11 cellular contexts compared by ENCODE assay signal in the genomic region with DNA sequence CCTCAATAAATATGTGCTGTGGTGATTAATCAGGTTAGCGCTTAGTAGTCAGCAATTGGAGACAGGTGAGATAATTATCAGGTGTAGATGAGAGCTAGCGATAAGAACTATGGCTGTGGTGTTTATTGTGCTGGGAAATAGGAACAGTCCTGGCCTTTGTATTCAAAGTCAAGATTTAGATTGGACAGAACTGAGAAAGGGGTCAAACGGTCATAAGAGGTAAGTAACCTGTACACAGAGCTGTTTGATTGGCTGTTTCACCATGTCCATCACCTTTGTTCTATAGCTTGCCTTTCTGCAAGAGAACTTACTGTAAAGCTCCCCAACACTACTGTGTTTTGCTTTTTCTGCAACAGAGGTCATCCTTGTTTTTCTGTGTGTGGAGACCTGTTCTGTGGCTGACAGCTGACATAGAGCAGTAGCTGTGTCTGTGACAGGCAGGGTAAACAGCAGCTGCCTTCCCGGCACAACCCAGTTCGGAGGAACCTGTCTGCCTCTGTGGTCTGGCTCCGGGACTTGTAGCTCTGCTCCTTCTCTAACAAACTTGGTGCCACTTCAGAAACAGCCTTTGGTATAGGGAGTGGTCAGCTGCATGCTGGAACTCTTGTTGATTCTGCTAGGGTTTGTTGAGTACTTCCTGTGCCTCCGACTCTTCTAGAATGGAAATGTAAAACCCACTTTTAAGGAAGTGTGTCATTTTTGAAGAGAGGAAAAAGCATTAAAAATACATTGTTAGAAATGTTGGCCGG. TPM values are rescaled to one million over a fixed set of nuclear protein-coding genes. Genes with fewer than 3 reads are reported as not detected.
DNase-seq lines count a peak whose midpoint lies in the region; ATAC-seq and TF ChIP-seq lines count a peak whose summit lies in the region.
"Had no signal": no experiment of that assay in that cellular context is flagged by ENCODE, and none has a peak within 500 bp of the region (broad histone marks: within the 10 kb centered on the region; RNA-seq: fewer than 3 reads in every experiment).

No MANE protein-coding gene starts in this region.

- peaks cover 0 to 2% of the 10 kb centered on the region in 2 donors for H3K36me3 Mint-ChIP-seq in activated T-cell treated with anti-CD3 and anti-CD28 coated beads, Interleukin-2, amount 50 U/mL, for 72 hours (ENCODE audit: insufficient read depth in 2 of 2)

- TF ChIP-seq CTCF in lung (IDR thresholded peaks at IDR 0.05; ENCODE audit: control extremely low read depth, extremely low read depth) (no peak), testis (IDR thresholded peaks at IDR 0.05) (no peak)

- H3K9me3 ChIP-seq in lung (ENCODE audit: control insufficient read depth in 2 of 2, insufficient read depth in 1 of 2, low read length in 1 of 2) (no peaks in the 10 kb centered on the region), subcutaneous abdominal adipose tissue (ENCODE audit: control insufficient read depth in 5 of 5, low read length in 5 of 5) (no peaks in the 10 kb centered on the region), testis (no peaks in the 10 kb centered on the region)
- H3K9me3 ChIP-seq: thoracic aorta had no signal

- no peak overlapping the region for H3K4me3 ChIP-seq in lung
- H3K4me3 ChIP-seq in subcutaneous abdominal adipose tissue (ENCODE audit: low read depth in 1 of 5, low read length in 5 of 5), result no peak overlapping the region
- H3K4me3 ChIP-seq in testis, result no peak overlapping the region
- H3K4me3 ChIP-seq: SK-N-MC, thoracic aorta had no signal

- H3K36me3 ChIP-seq in lung (ENCODE audit: control insufficient read depth in 2 of 2, insufficient read depth in 2 of 2, low read length in 2 of 2), result peaks cover 0 to 4% of the 10 kb centered on the region in 2 donors
- H3K36me3 ChIP-seq in subcutaneous abdominal adipose tissue (ENCODE audit: control insufficient read depth in 5 of 5, insufficient read depth in 5 of 5, low read length in 5 of 5), result peaks cover 3 to 9% (median 4%) of the 10 kb centered on the region in 5 donors
- H3K36me3 ChIP-seq in testis (ENCODE audit: low read depth, missing control alignments), result no peaks in the 10 kb centered on the region
- H3K36me3 ChIP-seq: thoracic aorta had no signal

- peak overlapping the region; percentile 95 for H3K27ac Mint-ChIP-seq in activated T-cell treated with anti-CD3 and anti-CD28 coated beads, Interleukin-2, amount 50 U/mL, for 72 hours

- 50 to 52% methylated on average over 8 of the region's 8 CpGs for WGBS in lung, 2 donors
- 82 to 83% methylated on average over 8 of the region's 8 CpGs for WGBS in testis, 2 donors

- peak; percentile 82 to 85 for ATAC-seq in activated T-cell treated with anti-CD3 and anti-CD28 coated beads, Interleukin-2, amount 50 U/mL, for 72 hours (replicated peaks in 1 of 2)
- ATAC-seq in lung (ENCODE audit: insufficient read depth, low FRiP score), result peak; percentile 79

- no peaks in the 10 kb centered on the region for H3K27me3 ChIP-seq in lung (ENCODE audit: control insufficient read depth, insufficient read depth)
- H3K27me3 ChIP-seq in subcutaneous abdominal adipose tissue (ENCODE audit: control insufficient read depth in 5 of 5, insufficient read depth in 4 of 5, low read length in 5 of 5), result no peaks in the 10 kb centered on the region
- H3K27me3 ChIP-seq in testis, result no peaks in the 10 kb centered on the region

- no peaks in the 10 kb centered on the region for H3K9me3 Mint-ChIP-seq in activated T-cell treated with anti-CD3 and anti-CD28 coated beads, Interleukin-2, amount 50 U/mL, for 72 hours

- no peak for TF ChIP-seq POLR2A in testis (IDR thresholded peaks at IDR 0.05)

- peaks cover 54% of the 10 kb centered on the region for H3K4me1 Mint-ChIP-seq in activated T-cell treated with anti-CD3 and anti-CD28 coated beads, Interleukin-2, amount 50 U/mL, for 72 hours (ENCODE audit: low read depth)

- no peaks in the 10 kb centered on the region for H3K4me1 ChIP-seq in lung (ENCODE audit: control insufficient read depth in 2 of 2, insufficient read depth in 2 of 2, low read length in 2 of 2)
- H3K4me1 ChIP-seq in subcutaneous abdominal adipose tissue (ENCODE audit: control insufficient read depth in 5 of 5, insufficient read depth in 5 of 5, low read length in 5 of 5), result peaks cover 0 to 9% (median 6%) of the 10 kb centered on the region in 5 donors
- H3K4me1 ChIP-seq in testis, result no peaks in the 10 kb centered on the region

- peak overlapping the region in 2 of 5 donors; percentile 16 to 25 for H3K9ac ChIP-seq in subcutaneous abdominal adipose tissue (ENCODE audit: low read length in 5 of 5)

- peak overlapping the region; percentile 74 to 75 for H3K4me3 Mint-ChIP-seq in activated T-cell treated with anti-CD3 and anti-CD28 coated beads, Interleukin-2, amount 50 U/mL, for 72 hours

- peak overlapping the region in 1 of 2 donors; percentile 79 for H3K27ac ChIP-seq in lung (ENCODE audit: low read depth in 1 of 2, low read length in 1 of 2)
- H3K27ac ChIP-seq in subcutaneous abdominal adipose tissue (ENCODE audit: low read depth, low read length), result peak overlapping the region; percentile 9
- H3K27ac ChIP-seq in testis, result no peak overlapping the region
- H3K27ac ChIP-seq: SK-N-MC, thoracic aorta had no signal

- H3K27me3 Mint-ChIP-seq in activated T-cell treated with anti-CD3 and anti-CD28 coated beads, Interleukin-2, amount 50 U/mL, for 72 hours (ENCODE audit: low read depth), result no peaks in the 10 kb centered on the region

- intact Hi-C loops in testis (cut with DNase I; ENCODE audit: low total_unique reads), result no loop called here

- DNase-seq in NOMO-1 treated with DMSO at 0.1 percent for 48 hours (lab: John Stamatoyannopoulos, UW; ENCODE audit: unreplicated experiment) (peak; percentile 48), NOMO-1 treated with dmso at 0.1 percent for 144 hours (lab: John Stamatoyannopoulos, UW; ENCODE audit: unreplicated experiment) (no peak), lung (ENCODE audit: low spot score) (peak; percentile 61), testis (no peak), SW480 (ENCODE audit: low spot score) (no peak), NCI-H1930 (lab: John Stamatoyannopoulos, UW) (no peak)
- peak; percentile 58 to 60 for DNase-seq in activated T-cell treated with anti-CD3 and anti-CD28 coated beads, Interleukin-2, amount 50 U/mL, for 72 hours

RNA-seq across cellular contexts. Expression of a gene that starts 21.1 kb away (rescaled TPM):
- total RNA-seq in activated T-cell treated with anti-CD3 and anti-CD28 coated beads, Interleukin-2, amount 50 U/mL, for 72 hours, result 100 to 1,000 TPM; 292 to 349 TPM
- total RNA-seq in lung, result 100 to 1,000 TPM; 225 to 231 TPM
- 100 to 1,000 TPM; 137 to 213 TPM for polyA plus RNA-seq in lung
- 100 to 1,000 TPM; 139 to 147 TPM for total RNA-seq in testis
- 152 TPM for polyA plus RNA-seq in testis (ENCODE audit: insufficient read depth, low read depth, low replicate concordance)

RNA-seq across cellular contexts. Expression of a gene that starts 29.9 kb away (rescaled TPM):
- total RNA-seq in activated T-cell treated with anti-CD3 and anti-CD28 coated beads, Interleukin-2, amount 50 U/mL, for 72 hours, result not detected
- 10 to 100 TPM in 1 of 2 donors, not detected in 1; 11.7 TPM for total RNA-seq in lung
- under 1 TPM; 0.26 to 0.92 TPM for polyA plus RNA-seq in lung
- not detected for total RNA-seq in testis
- polyA plus RNA-seq in testis (ENCODE audit: insufficient read depth, low read depth, low replicate concordance), result not detected
- total RNA-seq: renal cortical epithelial cell had no signal

RNA-seq across cellular contexts. Expression of a gene that starts 54.6 kb away (rescaled TPM):
- not detected for total RNA-seq in activated T-cell treated with anti-CD3 and anti-CD28 coated beads, Interleukin-2, amount 50 U/mL, for 72 hours
- total RNA-seq in lung (1 to 10 TPM in 1 of 2 donors, not detected in 1; 6.7 TPM), testis (under 1 TPM in 1 of 2 donors, not detected in 1; 0.63 TPM)
- polyA plus RNA-seq in lung (under 1 TPM; 0.18 to 0.37 TPM), testis (ENCODE audit: insufficient read depth, low read depth, low replicate concordance) (0.34 TPM)
- total RNA-seq: renal cortical epithelial cell had no signal

Comparison
In these comparisons a context has a peak if more than half of its experiments do, and no peak if none do; other contexts are left out.
1. DNase-seq: peak in NOMO-1 treated with DMSO at 0.1 percent for 48 hours (single experiment), activated T-cell treated with anti-CD3 and anti-CD28 coated beads, Interleukin-2, amount 50 U/mL, for 72 hours (2 of 2) and lung (single experiment); none in NOMO-1 treated with dmso at 0.1 percent for 144 hours (single experiment), testis (single experiment), SW480 (single experiment) and NCI-H1930 (0 of 2).